14 cellular contexts compared by ENCODE assay signal in the genomic region with DNA sequence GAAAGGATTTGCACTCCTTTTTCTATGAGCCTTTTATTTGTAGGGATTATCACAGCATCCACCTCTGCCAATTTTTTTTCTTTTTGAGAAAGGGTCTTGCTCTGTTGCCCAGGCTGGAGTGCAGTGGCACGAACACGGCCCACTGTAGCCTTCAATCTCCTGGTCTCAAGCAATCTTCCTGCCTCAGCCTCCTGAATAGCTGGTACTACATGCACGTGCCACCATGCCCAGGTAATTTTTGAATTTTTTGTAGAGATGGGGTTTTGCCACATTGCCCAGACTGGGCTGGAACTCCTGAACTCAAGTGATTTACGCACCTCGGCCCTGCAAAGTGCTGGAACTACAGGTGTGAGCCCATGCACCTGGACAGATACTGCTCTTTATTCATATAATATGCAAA. TPM values are rescaled to one million over a fixed set of nuclear protein-coding genes. Genes with fewer than 3 reads are reported as not detected.
DNase-seq lines count a peak whose midpoint lies in the region; ATAC-seq lines count a peak whose summit lies in the region.
"Had no signal": no experiment of that assay in that cellular context is flagged by ENCODE, and none has a peak within 500 bp of the region (broad histone marks: within the 10 kb centered on the region; RNA-seq: fewer than 3 reads in every experiment).

No MANE protein-coding gene starts in this region.

- no peak for DNase-seq in activated CD4-positive, alpha-beta T cell treated with anti-CD3 and anti-CD28 coated beads for 36 hours
- DNase-seq in activated CD4-positive, alpha-beta T cell treated with anti-CD3 and anti-CD28 coated beads for 1 hour: no peak
- peak; percentile 57 for DNase-seq in OCI-M1 (lab: John Stamatoyannopoulos, UW)
- DNase-seq in central memory CD8-positive, alpha-beta T cell (ENCODE audit: low spot score in 2 of 2): no peak
- no peak for DNase-seq in activated CD4-positive, CD25-positive, alpha-beta regulatory T cell (lab: John Stamatoyannopoulos, UW)
- DNase-seq: Calu3, left colon, NCI-H2171 treated with DMSO at 0.1 percent for 48 hours, nucleus accumbens, uterus had no signal

- peak overlapping the region; percentile 90 for H3K27ac Mint-ChIP-seq in activated CD4-positive, alpha-beta T cell treated with anti-CD3 and anti-CD28 coated beads for 36 hours
- peak overlapping the region; percentile 99 for H3K27ac Mint-ChIP-seq in central memory CD8-positive, alpha-beta T cell (ENCODE audit: low read depth)

- no peaks in the 10 kb centered on the region for H3K27me3 Mint-ChIP-seq in activated CD4-positive, alpha-beta T cell treated with anti-CD3 and anti-CD28 coated beads for 36 hours
- no peaks in the 10 kb centered on the region for H3K27me3 Mint-ChIP-seq in central memory CD8-positive, alpha-beta T cell

- H3K36me3 Mint-ChIP-seq in activated CD4-positive, alpha-beta T cell treated with anti-CD3 and anti-CD28 coated beads for 36 hours (ENCODE audit: low read depth): peaks cover 25% of the 10 kb centered on the region
- H3K36me3 Mint-ChIP-seq in central memory CD8-positive, alpha-beta T cell (ENCODE audit: insufficient read depth): peaks cover 18% of the 10 kb centered on the region

- POLR2A ChIA-PET in activated CD4-positive, alpha-beta T cell treated with anti-CD3 and anti-CD28 coated beads for 36 hours (lab: Charles Lee): no interaction called here

- CTCF ChIA-PET in activated CD4-positive, alpha-beta T cell treated with anti-CD3 and anti-CD28 coated beads for 36 hours (lab: Charles Lee): interaction anchor here (1.4 kb wide), 1 partner anchor 11 kb away, joined by 7 read pairs; no protein-coding TSS in a partner anchor

- intact Hi-C loops in activated CD4-positive, alpha-beta T cell treated with anti-CD3 and anti-CD28 coated beads for 36 hours (cut with DNase I, micrococcal nuclease): loop anchor here in 1 of 2 experiments (10.0 kb wide), 1 partner anchor 281 kb away; no protein-coding TSS in a partner anchor

- peak overlapping the region in 11 of 21 experiments; percentile 0 to 89 (median 14) for H3K27ac ChIP-seq in skin epidermis
- H3K27ac ChIP-seq: uterus had no signal

- no peak for ATAC-seq in activated CD4-positive, alpha-beta T cell treated with anti-CD3 and anti-CD28 coated beads for 36 hours
- ATAC-seq in central memory CD8-positive, alpha-beta T cell (replicated peaks; ENCODE audit: extremely low read depth, poor library complexity, severe bottlenecking): no peak
- ATAC-seq in GM21619 (IDR thresholded peaks at IDR 0.05; ENCODE audit: unreplicated experiment) (no peak), GM19467 (IDR thresholded peaks at IDR 0.05; ENCODE audit: unreplicated experiment) (no peak)
- ATAC-seq: left colon had no signal

- peak overlapping the region; percentile 83 for H3K4me3 Mint-ChIP-seq in activated CD4-positive, alpha-beta T cell treated with anti-CD3 and anti-CD28 coated beads for 36 hours
- peak overlapping the region; percentile 79 for H3K4me3 Mint-ChIP-seq in central memory CD8-positive, alpha-beta T cell

- peaks cover 49% of the 10 kb centered on the region for H3K4me1 Mint-ChIP-seq in activated CD4-positive, alpha-beta T cell treated with anti-CD3 and anti-CD28 coated beads for 36 hours
- H3K4me1 Mint-ChIP-seq in central memory CD8-positive, alpha-beta T cell: peaks cover 54% of the 10 kb centered on the region

- H3K9me3 Mint-ChIP-seq in activated CD4-positive, alpha-beta T cell treated with anti-CD3 and anti-CD28 coated beads for 36 hours (ENCODE audit: low read depth): peaks cover 4% of the 10 kb centered on the region
- no peaks in the 10 kb centered on the region for H3K9me3 Mint-ChIP-seq in central memory CD8-positive, alpha-beta T cell

- peak overlapping the region in 6 of 7 experiments; percentile 11 to 41 (median 20) for H3K4me3 ChIP-seq in skin epidermis
- H3K4me3 ChIP-seq: uterus had no signal

RNA-seq across cellular contexts. Expression of gene SAMSN1, which starts 2.1 kb away (rescaled TPM):
- total RNA-seq in activated CD4-positive, alpha-beta T cell treated with anti-CD3 and anti-CD28 coated beads for 36 hours: 10 to 100 TPM; 39.8 to 43.5 TPM
- total RNA-seq: LHCN-M2 had no signal
